In genomic region chr9:94030318-94031179, GRCh38 we compare ENCODE assay signal across 1 cellular context.
TF ChIP-seq lines count a peak whose summit lies in the region.

No MANE protein-coding gene starts in this region.

TF ChIP-seq in HepG2, 621 proteins besides CTCF, POLR2A, EP300 and RAD21 (continued from another document and continues in another):
- peak; percentile 71 for TF ChIP-seq ZBTB38 (CRISPR knock-in tag; IDR thresholded peaks at IDR 0.05)
- peak; percentile 94 for TF ChIP-seq HOXA9 (CRISPR knock-in tag; IDR thresholded peaks at IDR 0.05; ENCODE audit: borderline replicate concordance)
- 0 out of 2 replicates have a peak, but pooled peaks have one; percentile 25 for TF ChIP-seq ZNF264 (CRISPR knock-in tag; IDR thresholded peaks at IDR 0.05)
- peak; percentile 95 for TF ChIP-seq ARID4A (CRISPR knock-in tag; IDR thresholded peaks at IDR 0.05; ENCODE audit: borderline replicate concordance)
- peak; percentile 79; the same call in 1 of the 2 replicates for TF ChIP-seq ZFAT (CRISPR knock-in tag; conservative IDR thresholded peaks at IDR 0.05)
- TF ChIP-seq ZNF816 (CRISPR knock-in tag; IDR thresholded peaks at IDR 0.05; ENCODE audit: borderline replicate concordance), result peak; percentile 65; the same call in 1 of the 2 replicates
- peak; percentile 64; the same call in 1 of the 2 replicates for TF ChIP-seq SPEN (CRISPR knock-in tag; IDR thresholded peaks at IDR 0.05; ENCODE audit: low read depth)
- TF ChIP-seq FOXK2 (IDR thresholded peaks at IDR 0.05), result no peak
- no peak for TF ChIP-seq ZNF770 (CRISPR knock-in tag; IDR thresholded peaks at IDR 0.05)
- TF ChIP-seq IKZF4 (CRISPR knock-in tag; IDR thresholded peaks at IDR 0.05; ENCODE audit: borderline replicate concordance, low read depth, not compliant biosample characterization), result peak; percentile 91
- no peak; the same call in 1 of the 2 replicates for TF ChIP-seq ZNF710 (CRISPR knock-in tag; IDR thresholded peaks at IDR 0.05; ENCODE audit: borderline replicate concordance)
- peak; percentile 56; the same call in 1 of the 2 replicates for TF ChIP-seq RXRA (CRISPR knock-in tag; IDR thresholded peaks at IDR 0.05)
- TF ChIP-seq IKZF5 (CRISPR knock-in tag; IDR thresholded peaks at IDR 0.05), result 0 out of 2 replicates have a peak, but pooled peaks have one; percentile 20
- TF ChIP-seq ZNF878 (CRISPR knock-in tag; IDR thresholded peaks at IDR 0.05), result no peak; the same call in 1 of the 2 replicates
- TF ChIP-seq ATF6 (CRISPR knock-in tag; conservative IDR thresholded peaks at IDR 0.05), result 0 out of 2 replicates have a peak, but pooled peaks have one; percentile 71
- TF ChIP-seq PAX8 (CRISPR knock-in tag; IDR thresholded peaks at IDR 0.05; ENCODE audit: borderline replicate concordance), result peak; percentile 65; the same call in 1 of the 2 replicates
- peak; percentile 76; the same call in 1 of the 2 replicates for TF ChIP-seq ZNF704 (CRISPR knock-in tag; IDR thresholded peaks at IDR 0.05; ENCODE audit: borderline replicate concordance)
- 0 out of 2 replicates have a peak, but pooled peaks have one; percentile 40 for TF ChIP-seq ZNF317 (CRISPR knock-in tag; IDR thresholded peaks at IDR 0.05)
- TF ChIP-seq CERS6 (CRISPR knock-in tag; IDR thresholded peaks at IDR 0.05), result 0 out of 2 replicates have a peak, but pooled peaks have one; percentile 54
- TF ChIP-seq GABPA (IDR thresholded peaks at IDR 0.05; ENCODE audit: low read depth, low read length), result no peak
- TF ChIP-seq GABPA (CRISPR knock-in tag; IDR thresholded peaks at IDR 0.05; ENCODE audit: low read depth), result no peak
- no peak; the same call in 1 of the 2 replicates for TF ChIP-seq ZNF513 (CRISPR knock-in tag; conservative IDR thresholded peaks at IDR 0.05)
- peak; percentile 80 for TF ChIP-seq MED8 (CRISPR knock-in tag; IDR thresholded peaks at IDR 0.05; ENCODE audit: insufficient replicate concordance)
- TF ChIP-seq FOXA1 (IDR thresholded peaks at IDR 0.05), result no peak
- TF ChIP-seq FOXA1 (CRISPR knock-in tag; IDR thresholded peaks at IDR 0.05), result peak; percentile 6; the same call in 1 of the 2 replicates
- TF ChIP-seq HMGXB4 (CRISPR knock-in tag; IDR thresholded peaks at IDR 0.05; ENCODE audit: borderline replicate concordance in 1 of 2, low read depth in 1 of 2), result peak; percentile 72 to 90; a peak in 3 of 4 replicates
- peak; percentile 73; the same call in 1 of the 2 replicates for TF ChIP-seq ZNF503 (CRISPR knock-in tag; IDR thresholded peaks at IDR 0.05)
- TF ChIP-seq PHB2 (IDR thresholded peaks at IDR 0.05; ENCODE audit: partially characterized antibody), result no peak
- TF ChIP-seq ISL2 (CRISPR knock-in tag; IDR thresholded peaks at IDR 0.05), result 0 out of 2 replicates have a peak, but pooled peaks have one; percentile 40
- no peak for TF ChIP-seq PRPF4 (IDR thresholded peaks at IDR 0.05; ENCODE audit: low read depth, low read length, poor library complexity, severe bottlenecking)
- no peak for TF ChIP-seq NR2F6 (IDR thresholded peaks at IDR 0.05)
- peak; percentile 36; the same call in 1 of the 2 replicates for TF ChIP-seq NR2F6 (CRISPR knock-in tag; IDR thresholded peaks at IDR 0.05)
- peak; percentile 49; the same call in 1 of the 2 replicates for TF ChIP-seq ZNF160 (CRISPR knock-in tag; IDR thresholded peaks at IDR 0.05)
- TF ChIP-seq DNMT3B (CRISPR knock-in tag; conservative IDR thresholded peaks at IDR 0.05), result no peak
- TF ChIP-seq NCOR1 (IDR thresholded peaks at IDR 0.05; ENCODE audit: borderline replicate concordance, low read length), result no peak
- peak; percentile 28 for TF ChIP-seq YY1 (IDR thresholded peaks at IDR 0.05; ENCODE audit: insufficient read depth, insufficient replicate concordance, low read depth, low read length)
- TF ChIP-seq RARA (CRISPR knock-in tag; IDR thresholded peaks at IDR 0.05), result no peak; the same call in 1 of the 2 replicates
- peak; percentile 90 for TF ChIP-seq KLF15 (CRISPR knock-in tag; IDR thresholded peaks at IDR 0.05; ENCODE audit: borderline replicate concordance)
